In the genomic region with DNA sequence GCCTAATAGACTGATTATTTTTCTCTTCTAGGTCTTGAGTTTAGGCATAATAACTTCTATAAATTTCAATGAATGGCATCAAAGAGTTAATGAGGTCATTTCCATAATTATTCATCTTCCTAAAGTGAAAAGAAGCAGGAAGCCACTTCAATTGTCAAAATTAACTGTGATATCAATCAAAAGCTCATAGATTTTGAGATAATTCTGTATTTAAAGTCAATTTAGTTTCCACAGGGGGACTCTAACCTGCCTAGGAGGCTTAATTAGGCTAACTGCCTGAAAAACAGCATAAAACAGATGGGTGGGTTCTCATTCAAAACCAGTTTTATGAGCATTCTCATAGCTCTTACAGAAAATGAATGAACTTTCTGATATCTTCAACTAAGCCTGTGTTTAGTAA, we compare ENCODE assay signal across 1 cellular context.
TF ChIP-seq lines count a peak whose summit lies in the region.

No MANE protein-coding gene starts in this region.

TF ChIP-seq in GM23338, 12 proteins besides CTCF, POLR2A, EP300 and RAD21 (continued from another document):
- TF ChIP-seq, protein P1, sequence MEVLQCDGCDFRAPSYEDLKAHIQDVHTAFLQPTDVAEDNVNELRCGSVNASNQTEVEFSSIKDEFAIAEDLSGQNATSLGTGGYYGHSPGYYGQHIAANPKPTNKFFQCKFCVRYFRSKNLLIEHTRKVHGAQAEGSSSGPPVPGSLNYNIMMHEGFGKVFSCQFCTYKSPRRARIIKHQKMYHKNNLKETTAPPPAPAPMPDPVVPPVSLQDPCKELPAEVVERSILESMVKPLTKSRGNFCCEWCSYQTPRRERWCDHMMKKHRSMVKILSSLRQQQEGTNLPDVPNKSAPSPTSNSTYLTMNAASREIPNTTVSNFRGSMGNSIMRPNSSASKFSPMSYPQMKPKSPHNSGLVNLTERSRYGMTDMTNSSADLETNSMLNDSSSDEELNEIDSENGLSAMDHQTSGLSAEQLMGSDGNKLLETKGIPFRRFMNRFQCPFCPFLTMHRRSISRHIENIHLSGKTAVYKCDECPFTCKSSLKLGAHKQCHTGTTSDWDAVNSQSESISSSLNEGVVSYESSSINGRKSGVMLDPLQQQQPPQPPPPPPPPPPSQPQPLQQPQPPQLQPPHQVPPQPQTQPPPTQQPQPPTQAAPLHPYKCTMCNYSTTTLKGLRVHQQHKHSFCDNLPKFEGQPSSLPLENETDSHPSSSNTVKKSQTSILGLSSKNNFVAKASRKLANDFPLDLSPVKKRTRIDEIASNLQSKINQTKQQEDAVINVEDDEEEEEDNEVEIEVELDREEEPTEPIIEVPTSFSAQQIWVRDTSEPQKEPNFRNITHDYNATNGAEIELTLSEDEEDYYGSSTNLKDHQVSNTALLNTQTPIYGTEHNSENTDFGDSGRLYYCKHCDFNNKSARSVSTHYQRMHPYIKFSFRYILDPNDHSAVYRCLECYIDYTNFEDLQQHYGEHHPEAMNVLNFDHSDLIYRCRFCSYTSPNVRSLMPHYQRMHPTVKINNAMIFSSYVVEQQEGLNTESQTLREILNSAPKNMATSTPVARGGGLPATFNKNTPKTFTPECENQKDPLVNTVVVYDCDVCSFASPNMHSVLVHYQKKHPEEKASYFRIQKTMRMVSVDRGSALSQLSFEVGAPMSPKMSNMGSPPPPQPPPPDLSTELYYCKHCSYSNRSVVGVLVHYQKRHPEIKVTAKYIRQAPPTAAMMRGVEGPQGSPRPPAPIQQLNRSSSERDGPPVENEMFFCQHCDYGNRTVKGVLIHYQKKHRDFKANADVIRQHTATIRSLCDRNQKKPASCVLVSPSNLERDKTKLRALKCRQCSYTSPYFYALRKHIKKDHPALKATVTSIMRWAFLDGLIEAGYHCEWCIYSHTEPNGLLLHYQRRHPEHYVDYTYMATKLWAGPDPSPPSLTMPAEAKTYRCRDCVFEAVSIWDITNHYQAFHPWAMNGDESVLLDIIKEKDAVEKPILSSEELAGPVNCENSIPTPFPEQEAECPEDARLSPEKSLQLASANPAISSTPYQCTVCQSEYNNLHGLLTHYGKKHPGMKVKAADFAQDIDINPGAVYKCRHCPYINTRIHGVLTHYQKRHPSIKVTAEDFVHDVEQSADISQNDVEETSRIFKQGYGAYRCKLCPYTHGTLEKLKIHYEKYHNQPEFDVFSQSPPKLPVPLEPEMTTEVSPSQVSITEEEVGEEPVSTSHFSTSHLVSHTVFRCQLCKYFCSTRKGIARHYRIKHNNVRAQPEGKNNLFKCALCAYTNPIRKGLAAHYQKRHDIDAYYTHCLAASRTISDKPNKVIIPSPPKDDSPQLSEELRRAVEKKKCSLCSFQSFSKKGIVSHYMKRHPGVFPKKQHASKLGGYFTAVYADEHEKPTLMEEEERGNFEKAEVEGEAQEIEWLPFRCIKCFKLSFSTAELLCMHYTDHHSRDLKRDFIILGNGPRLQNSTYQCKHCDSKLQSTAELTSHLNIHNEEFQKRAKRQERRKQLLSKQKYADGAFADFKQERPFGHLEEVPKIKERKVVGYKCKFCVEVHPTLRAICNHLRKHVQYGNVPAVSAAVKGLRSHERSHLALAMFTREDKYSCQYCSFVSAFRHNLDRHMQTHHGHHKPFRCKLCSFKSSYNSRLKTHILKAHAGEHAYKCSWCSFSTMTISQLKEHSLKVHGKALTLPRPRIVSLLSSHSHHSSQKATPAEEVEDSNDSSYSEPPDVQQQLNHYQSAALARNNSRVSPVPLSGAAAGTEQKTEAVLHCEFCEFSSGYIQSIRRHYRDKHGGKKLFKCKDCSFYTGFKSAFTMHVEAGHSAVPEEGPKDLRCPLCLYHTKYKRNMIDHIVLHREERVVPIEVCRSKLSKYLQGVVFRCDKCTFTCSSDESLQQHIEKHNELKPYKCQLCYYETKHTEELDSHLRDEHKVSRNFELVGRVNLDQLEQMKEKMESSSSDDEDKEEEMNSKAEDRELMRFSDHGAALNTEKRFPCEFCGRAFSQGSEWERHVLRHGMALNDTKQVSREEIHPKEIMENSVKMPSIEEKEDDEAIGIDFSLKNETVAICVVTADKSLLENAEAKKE (CRISPR knock-in tag; IDR thresholded peaks at IDR 0.05) = no peak
- TF ChIP-seq POLR2AphosphoS5 (IDR thresholded peaks at IDR 0.05; ENCODE audit: low read depth) = no peak
- TF ChIP-seq JUNB (IDR thresholded peaks at IDR 0.05; ENCODE audit: unreplicated experiment) = no peak
